22 cellular contexts compared by ENCODE assay signal in the genomic region with DNA sequence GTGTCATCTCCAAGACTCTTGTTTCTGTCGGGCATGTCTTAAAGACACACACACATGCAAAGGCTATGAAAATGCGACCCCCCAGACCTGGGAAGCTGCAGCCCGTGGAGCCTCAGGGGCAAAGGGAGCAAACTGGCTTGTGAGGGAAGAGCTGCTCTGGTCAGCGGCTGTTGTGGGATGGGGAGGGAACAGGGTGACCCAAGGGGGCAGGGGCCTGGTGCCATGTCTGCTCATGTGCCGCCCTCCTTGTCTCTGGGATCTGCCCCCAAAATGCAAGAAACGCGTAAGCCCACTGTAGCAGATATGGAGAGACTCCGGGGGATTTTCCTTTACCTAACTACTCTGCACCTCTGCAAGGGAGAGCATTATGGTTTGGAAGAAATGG.
DNase-seq lines count a peak whose midpoint lies in the region; ATAC-seq and TF ChIP-seq lines count a peak whose summit lies in the region.
"Had no signal": no experiment of that assay in that cellular context is flagged by ENCODE, and none has a peak within 500 bp of the region (broad histone marks: within the 10 kb centered on the region; RNA-seq: fewer than 3 reads in every experiment).

No MANE protein-coding gene starts in this region.

- H3K27me3 Mint-ChIP-seq in activated naive CD8-positive, alpha-beta T cell, result no peaks in the 10 kb centered on the region
- no peaks in the 10 kb centered on the region for H3K27me3 Mint-ChIP-seq in activated naive CD8-positive, alpha-beta T cell treated with anti-CD3 and anti-CD28 coated beads, Interleukin-2, amount 50 U/mL, for 24 hours
- H3K27me3 Mint-ChIP-seq in brain, result no peaks in the 10 kb centered on the region
- H3K27me3 Mint-ChIP-seq: CD4-positive, alpha-beta T cell; CD8-positive, alpha-beta memory T cell had no signal

- H3K4me3 ChIP-seq in H7 (ENCODE audit: insufficient read depth, low read depth, low read length), result no peak overlapping the region
- H3K4me3 ChIP-seq in spleen, result no peak overlapping the region
- H3K4me3 ChIP-seq: A549; BLaER1 treated with 17β-estradiol and CSF1 and Interleukin-3, amounts not matched to agents 10 nM and 100 nM; GM23338; HAP-1 had no signal

- WGBS in spleen, 5 donors, result 85 to 98% (median 95%) methylated on average over 4 to 8 of the region's 8 CpGs

- H3K36me3 Mint-ChIP-seq in activated naive CD8-positive, alpha-beta T cell, result no peaks in the 10 kb centered on the region
- H3K36me3 Mint-ChIP-seq in activated naive CD8-positive, alpha-beta T cell treated with anti-CD3 and anti-CD28 coated beads, Interleukin-2, amount 50 U/mL, for 24 hours (ENCODE audit: low read depth), result no peaks in the 10 kb centered on the region
- no peaks in the 10 kb centered on the region for H3K36me3 Mint-ChIP-seq in brain

- no peak for TF ChIP-seq POLR2A in spleen (IDR thresholded peaks at IDR 0.05)

- no peak overlapping the region for H3K4me3 Mint-ChIP-seq in activated naive CD8-positive, alpha-beta T cell
- no peak overlapping the region for H3K4me3 Mint-ChIP-seq in activated naive CD8-positive, alpha-beta T cell treated with anti-CD3 and anti-CD28 coated beads, Interleukin-2, amount 50 U/mL, for 24 hours
- no peak overlapping the region for H3K4me3 Mint-ChIP-seq in brain
- H3K4me3 Mint-ChIP-seq: CD14-positive monocyte; CD4-positive, alpha-beta T cell; CD8-positive, alpha-beta memory T cell; GM23338; HFFc6 had no signal

- no peak overlapping the region for H3K27ac ChIP-seq in spleen
- H3K27ac ChIP-seq: 22Rv1; A549; BLaER1 treated with 17β-estradiol and CSF1 and Interleukin-3, amounts not matched to agents 10 nM and 100 nM had no signal

- H3K4me1 ChIP-seq in spleen, result peaks cover 0 to 16% (median 11%) of the 10 kb centered on the region in 6 donors
- H3K4me1 ChIP-seq: BE2C had no signal

- H3K4me1 Mint-ChIP-seq in activated naive CD8-positive, alpha-beta T cell (ENCODE audit: low read depth), result peaks cover 12% of the 10 kb centered on the region
- peaks cover 17% of the 10 kb centered on the region for H3K4me1 Mint-ChIP-seq in activated naive CD8-positive, alpha-beta T cell treated with anti-CD3 and anti-CD28 coated beads, Interleukin-2, amount 50 U/mL, for 24 hours
- H3K4me1 Mint-ChIP-seq in brain, result peaks cover 63% of the 10 kb centered on the region

- ATAC-seq in activated naive CD8-positive, alpha-beta T cell treated with anti-CD3 and anti-CD28 coated beads, Interleukin-2, amount 50 U/mL, for 24 hours, result no peak
- no peak for ATAC-seq in HG02884 (IDR thresholded peaks at IDR 0.05; ENCODE audit: unreplicated experiment)
- ATAC-seq: A549, GM23338 had no signal

- H3K9me3 Mint-ChIP-seq in activated naive CD8-positive, alpha-beta T cell (ENCODE audit: low read depth), result no peaks in the 10 kb centered on the region
- no peaks in the 10 kb centered on the region for H3K9me3 Mint-ChIP-seq in activated naive CD8-positive, alpha-beta T cell treated with anti-CD3 and anti-CD28 coated beads, Interleukin-2, amount 50 U/mL, for 24 hours
- H3K9me3 Mint-ChIP-seq in brain, result peaks cover 0 to 10% (median 0%) of the 10 kb centered on the region in 5 experiments
- H3K9me3 Mint-ChIP-seq: CD4-positive, alpha-beta T cell; CD8-positive, alpha-beta memory T cell; GM23338; HFFc6 had no signal

- TF ChIP-seq CTCF in brain (conservative IDR thresholded peaks at IDR 0.05), result no peak
- TF ChIP-seq CTCF in spleen (IDR thresholded peaks at IDR 0.05 in 8 of 11, conservative IDR thresholded peaks at IDR 0.05 in 3 of 11), result no peak

- H3K27ac Mint-ChIP-seq in activated naive CD8-positive, alpha-beta T cell, result peak overlapping the region; percentile 34
- no peak overlapping the region for H3K27ac Mint-ChIP-seq in activated naive CD8-positive, alpha-beta T cell treated with anti-CD3 and anti-CD28 coated beads, Interleukin-2, amount 50 U/mL, for 24 hours
- peak overlapping the region in 3 of 5 experiments; percentile 74 to 99 (median 81) for H3K27ac Mint-ChIP-seq in brain
- H3K27ac Mint-ChIP-seq: CD4-positive, alpha-beta T cell; GM23338; HFFc6 had no signal

- intact Hi-C loops in spleen (cut with DNase I; ENCODE audit: low total_unique reads), result no loop called here

- H3K36me3 ChIP-seq in H7 (replicated peaks; ENCODE audit: control insufficient read depth, insufficient read depth, low read length) (no peaks in the 10 kb centered on the region; the same call in 1 of the 2 replicates), spleen (peaks cover 0 to 51% (median 0%) of the 10 kb centered on the region in 6 donors)
- H3K36me3 ChIP-seq: HAP-1 had no signal

- H3K27me3 ChIP-seq in H7 (ENCODE audit: control insufficient read depth, insufficient read depth, low read length), result no peaks in the 10 kb centered on the region
- H3K27me3 ChIP-seq in spleen (replicated peaks in 1 of 7), result no peaks in the 10 kb centered on the region
- H3K27me3 ChIP-seq: BE2C had no signal

- no peaks in the 10 kb centered on the region for H3K9me3 ChIP-seq in spleen
- H3K9me3 ChIP-seq: A549; BE2C; BLaER1 treated with 17β-estradiol and CSF1 and Interleukin-3, amounts not matched to agents 10 nM and 100 nM; HAP-1 had no signal

- DNase-seq in activated naive CD8-positive, alpha-beta T cell treated with anti-CD3 and anti-CD28 coated beads, Interleukin-2, amount 50 U/mL, for 24 hours, result no peak
- peak; percentile 18 for DNase-seq in H7
- peak; percentile 38 for DNase-seq in spleen
- no peak for DNase-seq in NCI-H2107 treated with DMSO at 0.1 percent for 48 hours (lab: John Stamatoyannopoulos, UW; ENCODE audit: unreplicated experiment)
- DNase-seq in 8988T, result no peak
- DNase-seq: ACHN; AML-193; BE2C; CD4-positive, alpha-beta T cell; CD8-positive, alpha-beta memory T cell; DMS79; GF-D8; HFFc6 had no signal

Comparison
In these comparisons a context has a peak if more than half of its experiments do, and no peak if none do; other contexts are left out.
1. DNase-seq: peak in H7 (single experiment) and spleen (single experiment); none in activated naive CD8-positive, alpha-beta T cell treated with anti-CD3 and anti-CD28 coated beads, Interleukin-2, amount 50 U/mL, for 24 hours (single experiment), NCI-H2107 treated with DMSO at 0.1 percent for 48 hours (single experiment) and 8988T (single experiment).